In genomic region chr4:143482753-143483362, GRCh38 we compare ENCODE assay signal across 8 cellular contexts. TPM values are rescaled to one million over a fixed set of nuclear protein-coding genes. Genes with fewer than 3 reads are reported as not detected.
DNase-seq lines count a peak whose midpoint lies in the region; FAIRE-seq and TF ChIP-seq lines count a peak whose summit lies in the region.

No MANE protein-coding gene starts in this region.

- no peak overlapping the region for H3K4me3 Mint-ChIP-seq in H9

- no peak overlapping the region for H3K14ac ChIP-seq in H9 (ENCODE audit: insufficient read depth, low read length)

- H3K9me3 Mint-ChIP-seq in H9, result no peaks in the 10 kb centered on the region

- no peak overlapping the region for H3K56ac ChIP-seq in H9 (ENCODE audit: insufficient read length, low read depth, low read length)

- H2BK20ac ChIP-seq in H9 (ENCODE audit: low read depth, low read length, poor library complexity, severe bottlenecking), result no peak overlapping the region

- H2BK120ac ChIP-seq in H9 (ENCODE audit: low read depth, low read length, poor library complexity, severe bottlenecking), result no peak overlapping the region

- H3K4me3 ChIP-seq in cardiac fibroblast (replicated peaks in 1 of 2; ENCODE audit: low read depth in 2 of 2, low read length in 2 of 2), result no peak overlapping the region

- no peak overlapping the region for H2BK15ac ChIP-seq in H9 (ENCODE audit: low read depth, low read length)

- no peak overlapping the region for H2AK5ac ChIP-seq in H9 (ENCODE audit: insufficient read length, low read length)

- no peak overlapping the region for H4K91ac ChIP-seq in H9 (ENCODE audit: insufficient read length, low read depth, low read length)

- no peak overlapping the region for H3K23ac ChIP-seq in H9 (ENCODE audit: insufficient read length, low read depth, low read length)

- TF ChIP-seq CTCF in H9 (conservative IDR thresholded peaks at IDR 0.05) (peak; percentile 65), cardiac fibroblast (IDR thresholded peaks at IDR 0.05; ENCODE audit: low read depth, low read length) (peak; percentile 54)

- DNase-seq in H9 (no peak), NCI-H1417 treated with DMSO at 0.1 percent for 48 hours (lab: John Stamatoyannopoulos, UW) (peak; percentile 29), cardiac fibroblast (ENCODE audit: low read depth in 2 of 2) (peak; percentile 73 to 80), left kidney (ENCODE audit: low read depth, low spot score) (peak; percentile 60), urothelium cell line (ENCODE audit: low spot score) (peak; percentile 7), NCI-H146 treated with DMSO at 0.1 percent for 48 hours (lab: John Stamatoyannopoulos, UW; ENCODE audit: unreplicated experiment) (no peak), NCI-H187 treated with DMSO at 0.1 percent for 48 hours (lab: John Stamatoyannopoulos, UW) (no peak)

- no peaks in the 10 kb centered on the region for H3K4me1 Mint-ChIP-seq in H9

- H4K5ac ChIP-seq in H9 (ENCODE audit: insufficient read length, low read depth, low read length), result no peak overlapping the region

- FAIRE-seq in G401.6 (lab: Jason Lieb, UNC) (peak; percentile 96), urothelium cell line (lab: Jason Lieb, UNC) (no peak)

- no peak overlapping the region for H3T11ph ChIP-seq in H9 (ENCODE audit: low read length)

- H3K23me2 ChIP-seq in H9 (ENCODE audit: insufficient read length, low read depth, low read length, poor library complexity, severe bottlenecking), result no peaks in the 10 kb centered on the region

- no peaks in the 10 kb centered on the region for H3K9me3 ChIP-seq in H9 (ENCODE audit: control insufficient read depth, low read depth, low read length)

- no peak overlapping the region for H3K27ac Mint-ChIP-seq in H9

- H2BK5ac ChIP-seq in H9 (ENCODE audit: insufficient read length, low read length), result no peak overlapping the region

- no peaks in the 10 kb centered on the region for H3K79me2 ChIP-seq in H9 (ENCODE audit: insufficient read depth, low read length)

- no peaks in the 10 kb centered on the region for H4K20me1 ChIP-seq in H9 (ENCODE audit: control insufficient read depth, insufficient read depth, insufficient read length)

- H2BK12ac ChIP-seq in H9 (ENCODE audit: insufficient read length, low read depth, low read length), result no peak overlapping the region

- no peak overlapping the region for H3K4ac ChIP-seq in H9 (ENCODE audit: low read depth, low read length)

- H2AFZ ChIP-seq in H9 (ENCODE audit: low read length), result no peak overlapping the region

- 100% methylated on average over 1 of the region's 2 CpGs for WGBS in H9 (ENCODE audit: extremely low coverage, insufficient read length, low lambda C conversion rate)

- H3K79me1 ChIP-seq in H9 (ENCODE audit: insufficient read depth, low read depth, low read length, poor library complexity, severe bottlenecking), result no peaks in the 10 kb centered on the region

- no peak overlapping the region for H3K18ac ChIP-seq in H9 (ENCODE audit: insufficient read length, low read depth, low read length)

- H4K8ac ChIP-seq in H9 (replicated peaks; ENCODE audit: insufficient read length, low read depth, low read length), result no peak overlapping the region

- H3K27ac ChIP-seq in H9 (ENCODE audit: insufficient read length, low read depth, low read length), result no peak overlapping the region

- H3K4me2 ChIP-seq in H9 (ENCODE audit: insufficient read depth, insufficient read length, low read length), result no peak overlapping the region

- no peak overlapping the region for H3K9ac ChIP-seq in H9 (ENCODE audit: extremely low read depth, insufficient read length, low read length)

- no peaks in the 10 kb centered on the region for H3K27me3 Mint-ChIP-seq in H9 (ENCODE audit: low read depth)

- no peaks in the 10 kb centered on the region for H3K27me3 ChIP-seq in H9 (ENCODE audit: insufficient read depth, low read length)

- H3K36me3 Mint-ChIP-seq in H9 (ENCODE audit: insufficient read depth in 1 of 3, low read depth in 3 of 3), result no peaks in the 10 kb centered on the region

- H3K4me1 ChIP-seq in H9 (ENCODE audit: insufficient read depth, low read length), result no peaks in the 10 kb centered on the region

RNA-seq across cellular contexts. Expression of gene SMARCA5, which starts 30.6 kb away (rescaled TPM):
- 107 and 110 TPM in 2 replicates for total RNA-seq in H9 (2021)

Comparison
In these comparisons a context has a peak if more than half of its experiments do, and no peak if none do; other contexts are left out.
1. DNase-seq: peak in NCI-H1417 treated with DMSO at 0.1 percent for 48 hours (single experiment), cardiac fibroblast (2 of 2), left kidney (single experiment) and urothelium cell line (single experiment); none in H9 (single experiment), NCI-H146 treated with DMSO at 0.1 percent for 48 hours (single experiment) and NCI-H187 treated with DMSO at 0.1 percent for 48 hours (single experiment).